Comparison of ENCODE assay signal across 15 cellular contexts in genomic region chr1:94543893-94544635, GRCh38. TPM values are rescaled to one million over a fixed set of nuclear protein-coding genes. Genes with fewer than 3 reads are reported as not detected.
DNase-seq lines count a peak whose midpoint lies in the region; ATAC-seq and TF ChIP-seq lines count a peak whose summit lies in the region.
"Had no signal": no experiment of that assay in that cellular context is flagged by ENCODE, and none has a peak within 500 bp of the region (broad histone marks: within the 10 kb centered on the region; RNA-seq: fewer than 3 reads in every experiment).

No MANE protein-coding gene starts in this region.

- ATAC-seq in heart right ventricle (peak in 2 of 8 donors; percentile 30 to 44), Right ventricle myocardium inferior (no peak)
- ATAC-seq: GM12878 had no signal

- peak overlapping the region; percentile 85 for H3K27ac Mint-ChIP-seq in chondrocyte (ENCODE audit: unreplicated experiment)

- no peak overlapping the region for H3K4me3 Mint-ChIP-seq in chondrocyte (ENCODE audit: unreplicated experiment)

- H3K27me3 ChIP-seq in heart right ventricle: peaks cover 0 to 12% (median 0%) of the 10 kb centered on the region in 7 donors
- no peaks in the 10 kb centered on the region for H3K27me3 ChIP-seq in muscle layer of duodenum (ENCODE audit: low read depth, low read length)
- no peaks in the 10 kb centered on the region for H3K27me3 ChIP-seq in vagina
- H3K27me3 ChIP-seq in dorsolateral prefrontal cortex: peaks cover 0 to 38% (median 3%) of the 10 kb centered on the region in 45 donors

- intact Hi-C loops in heart right ventricle (cut with DNase I) (loop anchor here in 7 of 10 donors (5.0 to 10.0 kb wide), 5 partner anchors 48 to 258 kb away; no protein-coding TSS in a partner anchor), Right ventricle myocardium inferior (cut with DNase I) (loop anchor here (2.0 to 5.0 kb wide), 2 partner anchors 113 to 209 kb away; no protein-coding TSS in a partner anchor), vagina (cut with DNase I) (loop anchor here (5.0 to 10.0 kb wide), 3 partner anchors 151 to 378 kb away; no protein-coding TSS in a partner anchor), dorsolateral prefrontal cortex (cut with DNase I) (loop anchor here in 1 of 2 donors (5.0 kb wide), 1 partner anchor 48 kb away; no protein-coding TSS in a partner anchor)

- no peak for TF ChIP-seq CTCF in heart right ventricle (IDR thresholded peaks at IDR 0.05)
- no peak for TF ChIP-seq CTCF in chondrocyte (IDR thresholded peaks at IDR 0.05)
- TF ChIP-seq CTCF in vagina (IDR thresholded peaks at IDR 0.05): no peak
- TF ChIP-seq CTCF in dorsolateral prefrontal cortex (IDR thresholded peaks at IDR 0.05 in 54 of 56, conservative IDR thresholded peaks at IDR 0.05 in 2 of 56; ENCODE audit: low read depth in 1 of 56, partially characterized antibody in 56 of 56): no peak

- peaks cover 0 to 47% (median 32%) of the 10 kb centered on the region in 9 donors for H3K4me1 ChIP-seq in heart right ventricle
- peaks cover 0 to 16% of the 10 kb centered on the region in 2 donors for H3K4me1 ChIP-seq in muscle layer of duodenum (ENCODE audit: control insufficient read depth in 1 of 2, insufficient read depth in 2 of 2, low read length in 2 of 2)
- H3K4me1 ChIP-seq in vagina: peaks cover 38% of the 10 kb centered on the region

- no peaks in the 10 kb centered on the region for H3K9me3 Mint-ChIP-seq in chondrocyte (ENCODE audit: low read depth)

- H3K36me3 ChIP-seq in heart right ventricle: no peaks in the 10 kb centered on the region
- H3K36me3 ChIP-seq in muscle layer of duodenum (ENCODE audit: control insufficient read depth in 1 of 2, insufficient read depth in 2 of 2, low read length in 2 of 2): no peaks in the 10 kb centered on the region
- no peaks in the 10 kb centered on the region for H3K36me3 ChIP-seq in vagina
- H3K36me3 ChIP-seq: neutrophil had no signal

- no peak for TF ChIP-seq POLR2A in vagina (IDR thresholded peaks at IDR 0.05)

- peak overlapping the region; percentile 30 to 95 (median 90) for H3K27ac ChIP-seq in heart right ventricle
- peak overlapping the region; percentile 42 for H3K27ac ChIP-seq in muscle layer of duodenum (ENCODE audit: low read length)
- peak overlapping the region; percentile 51 for H3K27ac ChIP-seq in vagina
- peak overlapping the region in 4 of 59 donors; percentile 10 to 48 (median 18) for H3K27ac ChIP-seq in dorsolateral prefrontal cortex
- H3K27ac ChIP-seq: KMS-11, neutrophil, RWPE1 had no signal

- no peaks in the 10 kb centered on the region for H3K36me3 Mint-ChIP-seq in chondrocyte (ENCODE audit: low read depth)

- H3K9me3 ChIP-seq in heart right ventricle (no peaks in the 10 kb centered on the region), muscle layer of duodenum (ENCODE audit: control insufficient read depth in 1 of 2, low read length in 2 of 2) (no peaks in the 10 kb centered on the region), vagina (no peaks in the 10 kb centered on the region)
- H3K9me3 ChIP-seq: neutrophil had no signal

- H3K27me3 Mint-ChIP-seq in chondrocyte (ENCODE audit: low read depth): no peaks in the 10 kb centered on the region

- 46 to 51% methylated on average over 4 of the region's 4 CpGs for WGBS in heart right ventricle, 2 donors

- H3K4me3 ChIP-seq in heart right ventricle: peak overlapping the region in 4 of 10 donors; percentile 6 to 78 (median 72)
- no peak overlapping the region for H3K4me3 ChIP-seq in muscle layer of duodenum (ENCODE audit: low read depth in 1 of 2, low read length in 2 of 2)
- H3K4me3 ChIP-seq in vagina: no peak overlapping the region
- H3K4me3 ChIP-seq in dorsolateral prefrontal cortex: no peak overlapping the region
- H3K4me3 ChIP-seq: GM12878 had no signal

- H3K4me1 Mint-ChIP-seq in chondrocyte (ENCODE audit: low read depth): peaks cover 54% of the 10 kb centered on the region

- DNase-seq in heart right ventricle (no peak), Right ventricle myocardium inferior (ENCODE audit: missing footprints) (no peak), chondrocyte (ENCODE audit: low spot score) (no peak), vagina (ENCODE audit: extremely low spot score in 2 of 2) (peak in 1 of 2 donors; percentile 54), SW480 (ENCODE audit: low spot score) (no peak), amygdala (lab: John Stamatoyannopoulos, UW) (no peak), dorsolateral prefrontal cortex (no peak)
- DNase-seq: activated CD8-positive, alpha-beta memory T cell treated with anti-CD3 and anti-CD28 coated beads, Interleukin-2, amount 50 U/mL, for 48 hours; amniotic stem cell; substantia nigra had no signal

RNA-seq across cellular contexts. Expression of gene F3, which starts 2.5 kb away (rescaled TPM):
- total RNA-seq in heart right ventricle (10 to 100 TPM; 20.4 to 99.0 (median 48.5) TPM), Right ventricle myocardium inferior (27.9 TPM), chondrocyte (4.5 to 6.5 TPM (median 6.3 TPM) in 3 replicates), vagina (63.6 TPM), dorsolateral prefrontal cortex (100 to 1,000 TPM in 30 of 120 experiments, 10 to 100 TPM in 90; 22.0 to 366 (median 64.5) TPM)
- polyA plus RNA-seq in heart right ventricle: 10 to 100 TPM; 20.6 to 30.9 TPM
